ENCODE assay signal across 10 cellular contexts in the genomic region with DNA sequence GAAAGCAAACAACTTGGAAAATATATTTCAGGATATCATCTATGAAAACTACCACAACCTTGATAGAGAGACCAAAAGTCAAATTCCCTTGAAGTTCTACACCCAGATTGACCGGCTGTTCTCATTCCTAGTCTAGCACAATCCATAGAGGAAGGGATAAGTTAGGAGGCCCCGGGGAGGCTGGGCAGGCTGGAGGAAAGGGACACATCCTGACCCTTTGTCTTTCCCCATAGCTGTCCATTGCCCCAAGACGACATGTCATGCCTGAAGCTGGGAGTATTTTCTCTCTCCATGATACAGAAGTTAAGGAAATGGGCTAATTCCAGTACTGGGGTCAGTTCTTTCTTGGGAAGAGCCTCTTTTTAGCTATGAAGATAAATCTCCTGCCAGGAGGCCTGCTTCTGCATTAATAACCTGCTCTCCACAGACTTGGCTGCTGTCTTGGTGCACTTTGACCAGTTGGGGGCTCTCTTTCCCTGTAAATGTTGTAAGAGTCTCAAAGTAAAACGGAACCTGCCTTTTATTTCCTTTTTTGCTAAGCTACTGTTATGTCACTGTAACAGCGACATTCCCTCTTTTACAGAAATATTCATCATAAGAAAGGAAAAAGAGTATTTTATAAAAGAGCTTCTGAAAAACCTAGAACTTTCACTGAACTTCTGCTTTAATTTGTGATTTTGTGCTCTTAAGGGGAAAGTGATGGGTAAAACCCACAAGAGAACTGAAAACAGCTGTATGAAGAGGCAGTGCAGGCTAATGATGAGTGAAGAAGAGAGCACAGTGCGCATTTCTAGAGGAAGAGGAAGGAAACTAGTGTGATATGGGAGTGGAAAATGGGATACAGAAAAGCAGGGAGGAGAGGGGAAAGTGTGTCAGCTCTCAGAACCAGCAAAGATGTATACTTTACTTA. TPM values are rescaled to one million over a fixed set of nuclear protein-coding genes. Genes with fewer than 3 reads are reported as not detected.
A peak's percentile ranks its signal among the peaks of the same experiment; 100 is the strongest.
DNase-seq lines count a peak whose midpoint lies in the region; ATAC-seq, FAIRE-seq and TF ChIP-seq lines count a peak whose summit lies in the region.
"Not testable (repeated sequence)": the region's sequence is repeated elsewhere in the genome, so short reads cannot be mapped to it uniquely, and the experiment has no call there.
"Had no signal": no experiment of that assay in that cellular context is flagged by ENCODE, and none has a peak within 500 bp of the region (broad histone marks: within the 10 kb centered on the region; RNA-seq: fewer than 3 reads in every experiment).

No MANE protein-coding gene starts in this region.

- not testable (repeated sequence) for H3K79me1 ChIP-seq in mesenchymal stem cell (replicated peaks; ENCODE audit: low read length, poor library complexity, severe bottlenecking)

- not testable (repeated sequence) for H4K91ac ChIP-seq in mesenchymal stem cell (ENCODE audit: low read length)

- H3K4me3 ChIP-seq in endothelial cell of umbilical vein (replicated peaks in 1 of 3; ENCODE audit: insufficient read depth in 1 of 3, low read depth in 1 of 3, low read length in 3 of 3); mesenchymal stem cell (ENCODE audit: insufficient read depth in 1 of 2, low read depth in 1 of 2, low read length in 2 of 2); tibial artery: not testable (repeated sequence)

- not testable (repeated sequence) for H3K9me3 ChIP-seq in endothelial cell of umbilical vein (replicated peaks; ENCODE audit: control insufficient read depth, insufficient read depth, low read length); mesenchymal stem cell (ENCODE audit: control insufficient read depth, low read length); tibial artery

- not testable (repeated sequence) for H3K23ac ChIP-seq in mesenchymal stem cell (ENCODE audit: low read length in 2 of 2)

- H3K4me2 ChIP-seq in endothelial cell of umbilical vein (ENCODE audit: insufficient read depth, low read length); mesenchymal stem cell (ENCODE audit: low read length, poor library complexity, severe bottlenecking): not testable (repeated sequence)

- BruUV-seq in endothelial cell of umbilical vein (replicated peaks; lab: Mats Ljungman, UMichigan), result not testable (repeated sequence)

- dilution Hi-C loops in endothelial cell of umbilical vein (cut with MboI; ENCODE audit: extremely low pct_ligation_motif_present, low sequenced_read_pairs), result not testable (repeated sequence)

- H2AFZ ChIP-seq in endothelial cell of umbilical vein (ENCODE audit: low read depth, low read length); mesenchymal stem cell (ENCODE audit: low read depth, low read length): not testable (repeated sequence)

- not testable (repeated sequence) for H2BK12ac ChIP-seq in mesenchymal stem cell (ENCODE audit: low read length in 2 of 2)

- H3K9ac ChIP-seq in endothelial cell of umbilical vein (replicated peaks; ENCODE audit: extremely low read depth, insufficient read depth, low read length); mesenchymal stem cell (ENCODE audit: low read length): not testable (repeated sequence)

- H3K4me1 ChIP-seq in endothelial cell of umbilical vein (ENCODE audit: control insufficient read depth, extremely low read depth, insufficient read depth, low read length); mesenchymal stem cell (ENCODE audit: control insufficient read depth, insufficient read depth, low read depth, low read length); tibial artery: not testable (repeated sequence)

- not testable (repeated sequence) for H3K27ac ChIP-seq in endothelial cell of umbilical vein (ENCODE audit: insufficient read depth, low read depth, low read length); mesenchymal stem cell (ENCODE audit: low read length, poor library complexity, severe bottlenecking); tibial artery

- not testable (repeated sequence) for DNase-seq in GM10248 (ENCODE audit: extremely low spot score)
- DNase-seq in NCI-H82 treated with DMSO at 0.1 percent for 48 hours (lab: John Stamatoyannopoulos, UW; ENCODE audit: unreplicated experiment) (peak; percentile 1), endothelial cell of umbilical vein (ENCODE audit: low read depth, low spot score) (peak; percentile 14), mesenchymal stem cell (peak; percentile 3), tibial artery (peak in 1 of 2 donors; percentile 40)
- peak; percentile 27 for DNase-seq in activated CD8-positive, alpha-beta memory T cell treated with anti-CD3 and anti-CD28 coated beads, Interleukin-2, amount 50 U/mL, for 4 hours

- not testable (repeated sequence) for H3K27me3 ChIP-seq in endothelial cell of umbilical vein (ENCODE audit: control insufficient read depth in 2 of 2, insufficient read depth in 2 of 2, low read length in 2 of 2); tibial artery
- peaks cover 3 to 17% of the 10 kb centered on the region in 2 experiments for H3K27me3 ChIP-seq in mesenchymal stem cell (ENCODE audit: control insufficient read depth in 1 of 2, insufficient read depth in 1 of 2, low read length in 2 of 2)

- H2BK120ac ChIP-seq in mesenchymal stem cell (ENCODE audit: low read depth, low read length), result not testable (repeated sequence)

- not testable (repeated sequence) for H2BK5ac ChIP-seq in mesenchymal stem cell (ENCODE audit: low read depth, low read length, poor library complexity, severe bottlenecking)

- not testable (repeated sequence) for H3K36me3 ChIP-seq in endothelial cell of umbilical vein (ENCODE audit: control insufficient read depth in 2 of 2, extremely low read depth in 1 of 2, insufficient read depth in 2 of 2, low read length in 2 of 2); mesenchymal stem cell (ENCODE audit: control insufficient read depth in 1 of 2, insufficient read depth in 2 of 2, low read depth in 1 of 2, low read length in 2 of 2); tibial artery

- H2BK15ac ChIP-seq in mesenchymal stem cell (ENCODE audit: low read depth, poor library complexity, severe bottlenecking), result not testable (repeated sequence)

- peak; percentile 87 for FAIRE-seq in endothelial cell of umbilical vein (lab: Jason Lieb, UNC)

- H3K4ac ChIP-seq in mesenchymal stem cell (ENCODE audit: low read depth in 1 of 2, low read length in 2 of 2), result not testable (repeated sequence)

- CTCF ChIA-PET in GM10248 (lab: Yijun Ruan, JAX), result interaction anchor here (0.7 to 2.2 kb wide), 26 partner anchors 10 to 1017 kb away, joined by 3 to 31 read pairs (median 4); a partner anchor contains a TSS
- CTCF ChIA-PET in endothelial cell of umbilical vein (lab: Charles Lee), result interaction anchor here (0.6 to 2.2 kb wide), 19 partner anchors 12 to 595 kb away, joined by 3 to 27 read pairs (median 5); a partner anchor contains a TSS

- H4K20me1 ChIP-seq in endothelial cell of umbilical vein (replicated peaks; ENCODE audit: control insufficient read depth, extremely low read depth, insufficient read depth, low read length), result not testable (repeated sequence)

- TF ChIP-seq CTCF in GM10248 (IDR thresholded peaks at IDR 0.05; ENCODE audit: control extremely low read depth, extremely low read depth, low read depth, missing control alignments) (peak; percentile 79), endothelial cell of umbilical vein (IDR thresholded peaks at IDR 0.05; ENCODE audit: extremely low read depth in 1 of 2, insufficient read depth in 1 of 2, low read depth in 1 of 2, low read length in 2 of 2) (peak; percentile 33 to 55), tibial artery (IDR thresholded peaks at IDR 0.05) (peak; percentile 16 to 30)

- H2AK5ac ChIP-seq in mesenchymal stem cell (ENCODE audit: low read length, severe bottlenecking), result not testable (repeated sequence)

- POLR2A ChIA-PET in GM10248 (lab: Yijun Ruan, JAX); endothelial cell of umbilical vein (lab: Charles Lee): not testable (repeated sequence)

- not testable (repeated sequence) for H3K14ac ChIP-seq in mesenchymal stem cell (ENCODE audit: low read length in 2 of 2)

- WGBS in mesenchymal stem cell, result 47% methylated on average over 1 of the region's 6 CpGs

- intact Hi-C loops in endothelial cell of umbilical vein (cut with micrococcal nuclease), result loop anchor here (5.0 kb wide), 1 partner anchor 592 kb away; no protein-coding TSS in a partner anchor
- intact Hi-C loops in tibial artery (cut with DNase I; ENCODE audit: low total_unique reads), result not testable (repeated sequence)

- H3K9me1 ChIP-seq in endothelial cell of umbilical vein (replicated peaks; ENCODE audit: control insufficient read depth, extremely low read depth, insufficient read depth, low read length), result not testable (repeated sequence)

- TF ChIP-seq POLR2A in endothelial cell of umbilical vein (IDR thresholded peaks at IDR 0.05; ENCODE audit: low read depth, low read length), result not testable (repeated sequence)

- H3K79me2 ChIP-seq in endothelial cell of umbilical vein (ENCODE audit: control insufficient read depth, insufficient read depth, low read length), result not testable (repeated sequence)

- peak; percentile 93 for ATAC-seq in GM21515 (IDR thresholded peaks at IDR 0.05; ENCODE audit: unreplicated experiment)
- ATAC-seq in HG03196 (IDR thresholded peaks at IDR 0.05; ENCODE audit: unreplicated experiment), result peak; percentile 88

- not testable (repeated sequence) for H4K8ac ChIP-seq in mesenchymal stem cell (ENCODE audit: low read length)

- not testable (repeated sequence) for H3K18ac ChIP-seq in mesenchymal stem cell (ENCODE audit: low read depth in 1 of 2, low read length in 2 of 2)

RNA-seq across cellular contexts. Expression of a gene that starts 6.9 kb away (rescaled TPM):
- not detected in 2 replicates for total RNA-seq in endothelial cell of umbilical vein
- polyA plus RNA-seq in endothelial cell of umbilical vein, result not detected in 2 replicates
- not detected in 2 replicates for polyA plus RNA-seq in endothelial cell of umbilical vein (2011; cell fraction: cytosol; rRNA removed)
- not detected in 2 replicates for polyA plus RNA-seq in endothelial cell of umbilical vein (2011; cell fraction: nucleus; rRNA removed)
- polyA plus RNA-seq in endothelial cell of umbilical vein (2012), result not detected in 2 replicates
- not detected in 2 replicates for polyA minus RNA-seq in endothelial cell of umbilical vein
- polyA minus RNA-seq in endothelial cell of umbilical vein (2011; cell fraction: cytosol; rRNA and poly(A)+ RNA removed), result not detected
- not detected in 2 replicates for polyA minus RNA-seq in endothelial cell of umbilical vein (2011; cell fraction: nucleus; rRNA and poly(A)+ RNA removed)
- polyA plus RNA-seq in mesenchymal stem cell (2013, experiment 1 of 2), result not detected
- polyA plus RNA-seq in mesenchymal stem cell (2013, experiment 2 of 2), result not detected
- total RNA-seq: mononuclear cell, stomach had no signal
- polyA plus RNA-seq: stomach had no signal

RNA-seq across cellular contexts. Expression of a gene that starts 7.7 kb away (rescaled TPM):
- not detected in 2 replicates for total RNA-seq in endothelial cell of umbilical vein
- polyA plus RNA-seq in endothelial cell of umbilical vein, result not detected in 2 replicates
- polyA plus RNA-seq in endothelial cell of umbilical vein (2011; cell fraction: cytosol; rRNA removed), result not detected in 2 replicates
- not detected in 2 replicates for polyA plus RNA-seq in endothelial cell of umbilical vein (2011; cell fraction: nucleus; rRNA removed)
- polyA plus RNA-seq in endothelial cell of umbilical vein (2012), result not detected in 2 replicates
- polyA minus RNA-seq in endothelial cell of umbilical vein, result not detected in 2 replicates
- not detected for polyA minus RNA-seq in endothelial cell of umbilical vein (2011; cell fraction: cytosol; rRNA and poly(A)+ RNA removed)
- polyA minus RNA-seq in endothelial cell of umbilical vein (2011; cell fraction: nucleus; rRNA and poly(A)+ RNA removed), result not detected in 2 replicates
- not detected for polyA plus RNA-seq in mesenchymal stem cell (2013, experiment 1 of 2)
- not detected for polyA plus RNA-seq in mesenchymal stem cell (2013, experiment 2 of 2)
- total RNA-seq: mononuclear cell, stomach had no signal
- polyA plus RNA-seq: stomach had no signal

RNA-seq across cellular contexts. Expression of a gene that starts 11.8 kb away (rescaled TPM):
- total RNA-seq in endothelial cell of umbilical vein, result not detected in 2 replicates
- polyA plus RNA-seq in endothelial cell of umbilical vein, result not detected in 2 replicates
- polyA plus RNA-seq in endothelial cell of umbilical vein (2011; cell fraction: cytosol; rRNA removed), result not detected in 2 replicates
- polyA plus RNA-seq in endothelial cell of umbilical vein (2011; cell fraction: nucleus; rRNA removed), result not detected in 2 replicates
- not detected in 2 replicates for polyA plus RNA-seq in endothelial cell of umbilical vein (2012)
- polyA minus RNA-seq in endothelial cell of umbilical vein, result not detected in 2 replicates
- polyA minus RNA-seq in endothelial cell of umbilical vein (2011; cell fraction: cytosol; rRNA and poly(A)+ RNA removed), result not detected
- polyA minus RNA-seq in endothelial cell of umbilical vein (2011; cell fraction: nucleus; rRNA and poly(A)+ RNA removed), result not detected in 2 replicates
- not detected for polyA plus RNA-seq in mesenchymal stem cell (2013, experiment 1 of 2)
- not detected for polyA plus RNA-seq in mesenchymal stem cell (2013, experiment 2 of 2)
- total RNA-seq: mononuclear cell, stomach had no signal
- polyA plus RNA-seq: stomach had no signal

RNA-seq across cellular contexts. Expression of a gene that starts 22.0 kb away (rescaled TPM):
- total RNA-seq in endothelial cell of umbilical vein, result not detected in 2 replicates
- polyA plus RNA-seq in endothelial cell of umbilical vein, result not detected in 2 replicates
- polyA plus RNA-seq in endothelial cell of umbilical vein (2011; cell fraction: cytosol; rRNA removed), result not detected in 2 replicates
- not detected in 2 replicates for polyA plus RNA-seq in endothelial cell of umbilical vein (2011; cell fraction: nucleus; rRNA removed)
- polyA plus RNA-seq in endothelial cell of umbilical vein (2012), result not detected in 2 replicates
- not detected in 2 replicates for polyA minus RNA-seq in endothelial cell of umbilical vein
- polyA minus RNA-seq in endothelial cell of umbilical vein (2011; cell fraction: cytosol; rRNA and poly(A)+ RNA removed), result not detected
- polyA minus RNA-seq in endothelial cell of umbilical vein (2011; cell fraction: nucleus; rRNA and poly(A)+ RNA removed), result not detected in 2 replicates
- polyA plus RNA-seq in mesenchymal stem cell (2013, experiment 1 of 2), result not detected
- polyA plus RNA-seq in mesenchymal stem cell (2013, experiment 2 of 2), result not detected
- total RNA-seq: mononuclear cell, stomach had no signal
- polyA plus RNA-seq: stomach had no signal

RNA-seq across cellular contexts. Expression of a gene that starts 28.7 kb away (rescaled TPM):
- total RNA-seq in endothelial cell of umbilical vein, result not detected in 2 replicates
- not detected in 2 replicates for polyA plus RNA-seq in endothelial cell of umbilical vein
- polyA plus RNA-seq in endothelial cell of umbilical vein (2011; cell fraction: cytosol; rRNA removed), result not detected in 2 replicates
- polyA plus RNA-seq in endothelial cell of umbilical vein (2011; cell fraction: nucleus; rRNA removed), result not detected in 2 replicates
- polyA plus RNA-seq in endothelial cell of umbilical vein (2012), result not detected in 2 replicates
- not detected in 2 replicates for polyA minus RNA-seq in endothelial cell of umbilical vein
- not detected for polyA minus RNA-seq in endothelial cell of umbilical vein (2011; cell fraction: cytosol; rRNA and poly(A)+ RNA removed)
- not detected in 2 replicates for polyA minus RNA-seq in endothelial cell of umbilical vein (2011; cell fraction: nucleus; rRNA and poly(A)+ RNA removed)
- polyA plus RNA-seq in mesenchymal stem cell (2013, experiment 1 of 2), result not detected
- polyA plus RNA-seq in mesenchymal stem cell (2013, experiment 2 of 2), result not detected
- total RNA-seq: mononuclear cell, stomach had no signal
- polyA plus RNA-seq: stomach had no signal

Comparison
In these comparisons a context has a peak if more than half of its experiments do, and no peak if none do; other contexts are left out.
1. CTCF ChIP-seq: peak in every context shown above with its lines; median percentile 79 in GM10248; 44 in endothelial cell of umbilical vein; 23 in tibial artery.